ENCODE assay signal across 1 cellular context in genomic region chr3:56494679-56495322, GRCh38.
TF ChIP-seq lines count a peak whose summit lies in the region.

No MANE protein-coding gene starts in this region.

TF ChIP-seq in K562, 482 proteins besides CTCF, POLR2A, EP300 and RAD21 (continued from another document and continues in another):
- TF ChIP-seq PRDM10 (IDR thresholded peaks at IDR 0.05; ENCODE audit: partially characterized antibody) (no peak), ESRRA (IDR thresholded peaks at IDR 0.05; ENCODE audit: borderline replicate concordance, low read depth) (no peak), DNMT1 (IDR thresholded peaks at IDR 0.05) (no peak), ZNF699 (CRISPR knock-in tag; IDR thresholded peaks at IDR 0.05; ENCODE audit: insufficient replicate concordance) (no peak), TCFL5 (CRISPR knock-in tag; conservative IDR thresholded peaks at IDR 0.05) (no peak; the same call in 1 of the 2 replicates), ZNF3 (CRISPR knock-in tag; IDR thresholded peaks at IDR 0.05) (no peak), POLR2AphosphoS5 (IDR thresholded peaks at IDR 0.05; ENCODE audit: control insufficient read depth, insufficient read depth, low read depth, low read length) (no peak), XRCC5 (IDR thresholded peaks at IDR 0.05; ENCODE audit: low read depth, low read length) (peak; percentile 58; the same call in 1 of the 2 replicates), ZFPM2 (CRISPR knock-in tag; IDR thresholded peaks at IDR 0.05) (no peak), KLF13 (tag; IDR thresholded peaks at IDR 0.05; ENCODE audit: borderline replicate concordance, low read depth) (no peak), ZNF592 (IDR thresholded peaks at IDR 0.05) (no peak), CEBPG (CRISPR knock-in tag; IDR thresholded peaks at IDR 0.05) (peak; percentile 82), CEBPG (tag; conservative IDR thresholded peaks at IDR 0.05 in 1 of 2, IDR thresholded peaks at IDR 0.05 in 1 of 2) (peak; percentile 90 to 95), NR2C2 (CRISPR knock-in tag; IDR thresholded peaks at IDR 0.05) (0 out of 2 replicates have a peak, but pooled peaks have one; percentile 39), NR2C2 (tag; IDR thresholded peaks at IDR 0.05) (no peak), ARNT (IDR thresholded peaks at IDR 0.05) (peak in 1 of 2 experiments; percentile 79; a peak in 1 of 4 replicates), FUS (optimal IDR thresholded peaks at IDR 0.05; ENCODE audit: low read depth, low read length) (no peak), HES1 (IDR thresholded peaks at IDR 0.05; ENCODE audit: low read depth) (no peak), ARID3B (CRISPR knock-in tag; IDR thresholded peaks at IDR 0.05; ENCODE audit: borderline replicate concordance) (no peak), PHTF2 (CRISPR knock-in tag; IDR thresholded peaks at IDR 0.05) (no peak), CHD2 (IDR thresholded peaks at IDR 0.05; ENCODE audit: low read depth, low read length) (no peak), ZFP1 (CRISPR knock-in tag; IDR thresholded peaks at IDR 0.05) (no peak), HINFP (tag; conservative IDR thresholded peaks at IDR 0.05; ENCODE audit: low read depth) (no peak), ZBTB33 (CRISPR knock-in tag; IDR thresholded peaks at IDR 0.05) (peak; percentile 58; the same call in 1 of the 2 replicates), ZNF511 (CRISPR knock-in tag; IDR thresholded peaks at IDR 0.05) (peak; percentile 91), RUNX1 (IDR thresholded peaks at IDR 0.05; ENCODE audit: low read depth) (no peak), MXI1 (IDR thresholded peaks at IDR 0.05; ENCODE audit: low read depth, low read length) (no peak), SREBF1 (IDR thresholded peaks at IDR 0.05; ENCODE audit: borderline replicate concordance, low read depth, low read length) (no peak), L3MBTL2 (IDR thresholded peaks at IDR 0.05) (no peak), ZNF518B (CRISPR knock-in tag; IDR thresholded peaks at IDR 0.05) (no peak), KDM5B (IDR thresholded peaks at IDR 0.05; ENCODE audit: insufficient replicate concordance, low read depth, low read length) (no peak), HEY1 (CRISPR knock-in tag; IDR thresholded peaks at IDR 0.05; ENCODE audit: borderline replicate concordance) (no peak), PHF21A (IDR thresholded peaks at IDR 0.05; ENCODE audit: borderline replicate concordance, low read depth) (no peak), DMBX1 (CRISPR knock-in tag; IDR thresholded peaks at IDR 0.05; ENCODE audit: borderline replicate concordance) (peak; percentile 89), MAZ (CRISPR knock-in tag; conservative IDR thresholded peaks at IDR 0.05 in 1 of 2, IDR thresholded peaks at IDR 0.05 in 1 of 2) (peak in 1 of 2 experiments; percentile 76; a peak in 2 of 4 replicates), RFX1 (IDR thresholded peaks at IDR 0.05) (no peak), BRCA1 (IDR thresholded peaks at IDR 0.05) (no peak), BRCA1 (CRISPR knock-in tag; IDR thresholded peaks at IDR 0.05) (no peak), ID3 (CRISPR knock-in tag; IDR thresholded peaks at IDR 0.05) (no peak), ID3 (tag; IDR thresholded peaks at IDR 0.05) (no peak), THRAP3 (IDR thresholded peaks at IDR 0.05; ENCODE audit: borderline replicate concordance) (no peak), ELF1 (tag; IDR thresholded peaks at IDR 0.05) (no peak)
